12 cellular contexts compared by ENCODE assay signal in the genomic region with DNA sequence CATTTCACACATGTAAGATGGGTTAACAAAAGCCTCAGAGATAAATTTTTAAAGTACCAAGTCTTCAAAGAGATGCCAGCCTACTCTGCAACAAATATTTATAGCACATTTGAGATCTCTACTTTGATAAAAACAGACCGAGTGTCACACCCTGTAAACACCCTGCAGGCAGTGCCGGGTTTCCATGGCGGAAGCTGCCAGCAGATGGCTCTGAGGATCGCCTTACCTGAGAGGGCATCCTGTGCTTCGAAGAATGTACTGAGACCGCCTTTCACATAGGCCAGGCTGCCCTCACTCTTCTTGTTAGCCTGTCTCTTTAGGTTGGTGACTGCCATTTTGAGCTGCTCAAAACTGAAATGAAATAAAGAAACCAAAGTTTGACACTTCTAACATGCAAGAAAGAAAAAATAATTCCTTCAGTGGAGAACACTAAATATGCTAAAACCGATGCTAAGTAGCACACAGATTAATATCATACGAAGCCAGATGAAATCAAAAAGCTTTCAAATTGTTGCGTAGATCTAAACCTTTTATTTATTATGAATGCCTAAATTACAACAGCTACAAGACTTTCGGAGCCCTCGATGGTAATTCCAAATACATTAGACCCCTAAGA. TPM values are rescaled to one million over a fixed set of nuclear protein-coding genes. Genes with fewer than 3 reads are reported as not detected.
A peak's percentile ranks its signal among the peaks of the same experiment; 100 is the strongest.
DNase-seq lines count a peak whose midpoint lies in the region; ATAC-seq, FAIRE-seq and TF ChIP-seq lines count a peak whose summit lies in the region.
"Had no signal": no experiment of that assay in that cellular context is flagged by ENCODE, and none has a peak within 500 bp of the region (broad histone marks: within the 10 kb centered on the region; RNA-seq: fewer than 3 reads in every experiment).

No MANE protein-coding gene starts in this region.

- no peak overlapping the region for H3K27ac Mint-ChIP-seq in osteocyte (ENCODE audit: unreplicated experiment)
- H3K27ac Mint-ChIP-seq: activated CD8-positive, alpha-beta memory T cell treated with anti-CD3 and anti-CD28 coated beads, Interleukin-2, amount 10 ng/mL, durations not matched to agents 7 days and 5 days had no signal

- no peak for FAIRE-seq in K562 (lab: Jason Lieb, UNC)

- H3K9me1 ChIP-seq in K562 (ENCODE audit: control insufficient read depth, insufficient read depth, low read length), result peaks cover 3% of the 10 kb centered on the region

- no peak overlapping the region for H3K4me3 ChIP-seq in K562

- intact Hi-C loops in K562 (cut with micrococcal nuclease), result no loop called here

- peaks cover 12% of the 10 kb centered on the region for H3K4me1 Mint-ChIP-seq in osteocyte (ENCODE audit: unreplicated experiment)
- H3K4me1 Mint-ChIP-seq: activated CD8-positive, alpha-beta memory T cell treated with anti-CD3 and anti-CD28 coated beads, Interleukin-2, amount 10 ng/mL, durations not matched to agents 7 days and 5 days had no signal

- no TSS peak for BruUV-seq in K562 (replicated peaks; lab: Mats Ljungman, UMichigan)

- in situ Hi-C loops in K562 (cut with MboI), result no loop called here

- TF ChIP-seq CTCF in LNCAP (IDR thresholded peaks at IDR 0.05), result peak; percentile 64
- 0 out of 6 replicates have a peak, but pooled peaks have one; percentile 5 to 12 (median 10) for TF ChIP-seq CTCF in K562 (IDR thresholded peaks at IDR 0.05 in 2 of 3, conservative IDR thresholded peaks at IDR 0.05 in 1 of 3; ENCODE audit: insufficient read depth in 2 of 3, low read depth in 1 of 3, low read length in 3 of 3)
- TF ChIP-seq CTCF in osteocyte (IDR thresholded peaks at IDR 0.05), result peak; percentile 23

- H3K4me3 Mint-ChIP-seq in osteocyte (ENCODE audit: unreplicated experiment), result no peak overlapping the region
- H3K4me3 Mint-ChIP-seq: activated CD8-positive, alpha-beta memory T cell treated with anti-CD3 and anti-CD28 coated beads, Interleukin-2, amount 10 ng/mL, durations not matched to agents 7 days and 5 days had no signal

- no peak overlapping the region for H2AFZ ChIP-seq in K562 (ENCODE audit: low read depth, low read length)

- ATAC-seq in K562 (peak; percentile 42; the same call in 1 of the 3 replicates), HG03457 (IDR thresholded peaks at IDR 0.05; ENCODE audit: unreplicated experiment) (no peak)
- ATAC-seq: activated CD8-positive, alpha-beta memory T cell treated with anti-CD3 and anti-CD28 coated beads, Interleukin-2, amount 10 ng/mL, durations not matched to agents 7 days and 5 days had no signal

- no peak overlapping the region for H3K9ac ChIP-seq in K562 (ENCODE audit: insufficient read depth in 1 of 2, low read depth in 2 of 2, low read length in 2 of 2)

- H3K36me3 ChIP-seq in K562 (ENCODE audit: control insufficient read depth, insufficient read depth, low read length), result peaks cover 11% of the 10 kb centered on the region; the same call in 2 of the 3 replicates

- POLR2A ChIA-PET in K562 (lab: Yijun Ruan, JAX), result interaction anchor here (0.5 to 1.8 kb wide), 4 partner anchors 9 to 235 kb away, joined by 3 to 6 read pairs (median 4); no protein-coding TSS in a partner anchor

- no peaks in the 10 kb centered on the region for H3K79me2 ChIP-seq in K562 (ENCODE audit: control insufficient read depth, insufficient read depth, low read length)

- H3K27ac ChIP-seq in K562 (ENCODE audit: extremely low read depth, low read depth, low read length), result no peak overlapping the region

- H3K9me3 Mint-ChIP-seq in osteocyte (ENCODE audit: unreplicated experiment), result no peaks in the 10 kb centered on the region

- CTCF ChIA-PET in K562 (lab: Yijun Ruan, JAX; ENCODE audit: low intra/inter-chr PET ratio), result no interaction called here

- no peaks in the 10 kb centered on the region for H3K27me3 Mint-ChIP-seq in osteocyte (ENCODE audit: unreplicated experiment)
- H3K27me3 Mint-ChIP-seq: activated CD8-positive, alpha-beta memory T cell treated with anti-CD3 and anti-CD28 coated beads, Interleukin-2, amount 10 ng/mL, durations not matched to agents 7 days and 5 days had no signal

- H3K4me1 ChIP-seq in K562 (replicated peaks in 1 of 2; ENCODE audit: control insufficient read depth in 2 of 2, insufficient read depth in 2 of 2, low read length in 2 of 2), result peaks cover 0 to 5% of the 10 kb centered on the region in 2 experiments; a peak in 3 of 5 replicates

- H3K9me3 ChIP-seq in K562 (replicated peaks; ENCODE audit: control insufficient read depth, insufficient read depth, low read depth, low read length), result no peaks in the 10 kb centered on the region

- H3K4me2 ChIP-seq in K562 (ENCODE audit: insufficient read depth, low read length), result no peak overlapping the region

- TF ChIP-seq POLR2A in K562 (conservative IDR thresholded peaks at IDR 0.05), result no peak

- H3K27me3 ChIP-seq in K562 (ENCODE audit: control insufficient read depth in 2 of 2, insufficient read depth in 2 of 2, low read length in 2 of 2), result no peaks in the 10 kb centered on the region; a peak in 1 of 5 replicates

- no peak for TF ChIP-seq EP300 in K562 (IDR thresholded peaks at IDR 0.05; ENCODE audit: low read length)

- DNase-seq in NCI-H510A treated with DMSO at 0.1 percent for 48 hours (lab: John Stamatoyannopoulos, UW) (peak; percentile 1), NCI-H510A (lab: John Stamatoyannopoulos, UW) (no peak), K562 (ENCODE audit: extremely low read depth in 1 of 4, low spot score in 3 of 4) (no peak), osteocyte (ENCODE audit: extremely low spot score, unreplicated experiment) (no peak), GM03348 (ENCODE audit: low spot score) (no peak), NCI-H1436 treated with DMSO at 0.1 percent for 48 hours (lab: John Stamatoyannopoulos, UW) (no peak)
- DNase-seq: activated CD8-positive, alpha-beta memory T cell treated with anti-CD3 and anti-CD28 coated beads, Interleukin-2, amount 10 ng/mL, durations not matched to agents 7 days and 5 days; amniotic stem cell; hippocampal formation; NCI-H446 had no signal

- 84% methylated on average over 11 of the region's 11 CpGs for WGBS in K562 (ENCODE audit: insufficient coverage, low coverage, missing lambda C conversion rate)

- H4K20me1 ChIP-seq in K562 (replicated peaks; ENCODE audit: control insufficient read depth, insufficient read depth, low read length), result no peaks in the 10 kb centered on the region

- peaks cover 23% of the 10 kb centered on the region for H3K36me3 Mint-ChIP-seq in osteocyte (ENCODE audit: unreplicated experiment)

- 0 out of 4 replicates have a peak, but pooled peaks of 1 of the 2 experiments have one; percentile 16 for TF ChIP-seq RAD21 in K562 (CRISPR knock-in tag; conservative IDR thresholded peaks at IDR 0.05 in 1 of 2, IDR thresholded peaks at IDR 0.05 in 1 of 2)

TF ChIP-seq in K562, 482 proteins besides CTCF, POLR2A, EP300 and RAD21 (continues in another document):
- TF ChIP-seq RBM34 (IDR thresholded peaks at IDR 0.05; ENCODE audit: borderline replicate concordance, insufficient read depth, low read length) (no peak), PCBP2 (IDR thresholded peaks at IDR 0.05; ENCODE audit: low read depth, low read length, poor library complexity, severe bottlenecking) (no peak), PREB (CRISPR knock-in tag; IDR thresholded peaks at IDR 0.05) (no peak), RHOXF2B (CRISPR knock-in tag; conservative IDR thresholded peaks at IDR 0.05) (no peak)

RNA-seq across cellular contexts. Expression of gene HUS1B, which starts 39.3 kb away (rescaled TPM):
- 5.6 and 5.8 TPM in 2 replicates for total RNA-seq in K562 (2011; cell fraction: chromatin; rRNA removed; ENCODE audit: low replicate concordance)
- total RNA-seq in K562 (2011; cell fraction: nucleolus; rRNA removed), result 2.8 and 3.8 TPM in 2 replicates
- 2.7 and 4.0 TPM in 2 replicates for total RNA-seq in K562 (2011; cell fraction: nucleoplasm; rRNA removed)
- total RNA-seq in K562 (2014; rRNA removed), result 1.1 and 1.3 TPM in 2 replicates
- total RNA-seq in K562 (2014; rRNA removed; fragmentation: Illumina TruSeq; extraction: Trizol), result 0.44 and 0.67 TPM in 2 replicates
- 0.57 and 0.69 TPM in 2 replicates for total RNA-seq in K562 (2015; rRNA removed; fragmentation: Illumina TruSeq; extraction: Trizol)
- 1.0 and 1.4 TPM in 2 replicates for total RNA-seq in K562 (2021)
- 0.29 and 0.31 TPM in 2 replicates for polyA plus RNA-seq in K562 (2011; rRNA removed)
- 0.25 and 0.40 TPM in 2 replicates for polyA plus RNA-seq in K562 (2011; cell fraction: cytosol; rRNA removed)
- 0.74 and 1.4 TPM in 2 replicates for polyA plus RNA-seq in K562 (2011; cell fraction: nucleus; rRNA removed)
- 0.39 and 0.64 TPM in 2 replicates for polyA plus RNA-seq in K562 (2012)
- polyA plus RNA-seq in K562 (2014; fragmentation: Illumina TruSeq; extraction: Trizol), result 0.16 and 0.32 TPM in 2 replicates
- polyA plus RNA-seq in K562 (2014; fragmentation: Nextera tagmentation; extraction: Ambion mirVana), result under 1 TPM in 1 of 2 experiments, not detected in 1; 0.32 TPM
- polyA plus RNA-seq in K562 (2014; rRNA removed), result 0.32 TPM in 1 of 2 replicates, not detected in the other
- 0.63 and 0.74 TPM in 2 replicates for polyA minus RNA-seq in K562 (2011; rRNA and poly(A)+ RNA removed)
- polyA minus RNA-seq in K562 (2011; cell fraction: cytosol; rRNA and poly(A)+ RNA removed), result 1.4 TPM in 1 of 2 replicates, not detected in the other
- polyA minus RNA-seq in K562 (2011; cell fraction: nucleus; rRNA and poly(A)+ RNA removed), result 2.6 TPM in 2 replicates
- total RNA-seq in osteocyte, result 1.3 and 1.8 TPM in 2 replicates

Comparison
In these comparisons a context has a peak if more than half of its experiments do, and no peak if none do; other contexts are left out.
1. CTCF ChIP-seq: peak in every context shown above with its lines; median percentile 64 in LNCAP; 23 in osteocyte; 10 in K562.